ENCODE assay signal across 8 cellular contexts in the genomic region with DNA sequence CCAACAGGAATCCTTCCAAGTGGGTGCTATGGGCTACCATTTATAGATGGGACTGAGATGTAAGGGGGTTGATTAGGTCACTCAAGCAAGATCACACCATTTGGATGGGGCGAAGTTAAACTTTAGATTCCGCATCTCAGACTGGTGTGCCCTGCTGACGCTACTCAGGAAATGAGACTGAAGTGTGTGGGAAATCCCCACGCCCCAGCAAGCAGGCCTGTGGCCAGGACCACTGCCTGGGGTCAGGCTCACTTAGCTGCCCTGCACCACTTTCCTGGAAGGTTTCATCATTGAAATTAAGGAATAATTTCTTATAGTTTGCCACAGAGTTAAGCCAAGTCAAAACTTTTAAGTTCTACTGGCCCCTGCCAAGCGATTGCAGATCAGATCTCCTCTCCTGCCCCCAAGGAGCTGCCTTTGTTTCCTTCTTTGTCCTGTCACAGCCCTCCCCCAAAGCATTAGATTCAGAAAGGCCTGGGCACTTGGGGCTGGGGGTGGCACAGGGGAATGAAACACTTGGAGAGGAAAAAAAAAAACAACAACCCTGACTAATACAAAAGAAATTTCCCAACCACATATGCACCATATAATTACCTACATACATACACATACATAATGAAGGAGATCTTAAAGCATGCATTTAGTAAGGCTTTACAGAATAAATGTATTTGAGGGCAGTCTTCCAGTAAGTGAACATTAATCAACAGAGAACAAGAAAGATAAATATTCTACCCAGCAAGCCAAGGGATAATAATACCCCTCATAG.
DNase-seq lines count a peak whose midpoint lies in the region; ATAC-seq and TF ChIP-seq lines count a peak whose summit lies in the region.

No MANE protein-coding gene starts in this region.

- TF ChIP-seq POLR2A in lower leg skin (IDR thresholded peaks at IDR 0.05), result no peak

- H3K27ac ChIP-seq in upper lobe of right lung, result no peak overlapping the region

- no peaks in the 10 kb centered on the region for H3K27me3 Mint-ChIP-seq in natural killer cell treated with Interleukin-12 subunit alpha and Interleukin-12 subunit beta and Interleukin-15 and Interleukin-18, amount 100 ng/mL, for 72 hours

- H3K4me3 Mint-ChIP-seq in natural killer cell treated with Interleukin-12 subunit alpha and Interleukin-12 subunit beta and Interleukin-15 and Interleukin-18, amount 100 ng/mL, for 72 hours, result peak overlapping the region; percentile 59

- no peaks in the 10 kb centered on the region for H3K9me3 Mint-ChIP-seq in natural killer cell treated with Interleukin-12 subunit alpha and Interleukin-12 subunit beta and Interleukin-15 and Interleukin-18, amount 100 ng/mL, for 72 hours

- H3K4me1 ChIP-seq in upper lobe of right lung, result peaks cover 22% of the 10 kb centered on the region

- H3K27ac Mint-ChIP-seq in natural killer cell treated with Interleukin-12 subunit alpha and Interleukin-12 subunit beta and Interleukin-15 and Interleukin-18, amount 100 ng/mL, for 72 hours, result peak overlapping the region; percentile 92 to 99

- no peak overlapping the region for H3K4me3 ChIP-seq in upper lobe of right lung
- H3K4me3 ChIP-seq in lower leg skin (ENCODE audit: low read depth, poor library complexity, severe bottlenecking), result no peak overlapping the region

- H3K27me3 ChIP-seq in upper lobe of right lung, result no peaks in the 10 kb centered on the region

- H3K4me1 Mint-ChIP-seq in natural killer cell treated with Interleukin-12 subunit alpha and Interleukin-12 subunit beta and Interleukin-15 and Interleukin-18, amount 100 ng/mL, for 72 hours (ENCODE audit: low read depth in 2 of 2), result peaks cover 60 to 81% of the 10 kb centered on the region in 2 donors

- no peaks in the 10 kb centered on the region for H3K9me3 ChIP-seq in upper lobe of right lung

- H3K36me3 ChIP-seq in upper lobe of right lung, result no peaks in the 10 kb centered on the region

- peak; percentile 87 for ATAC-seq in GM18502 (IDR thresholded peaks at IDR 0.05; ENCODE audit: poor library complexity, unreplicated experiment)
- ATAC-seq in HG02759 (IDR thresholded peaks at IDR 0.05; ENCODE audit: unreplicated experiment), result peak; percentile 88
- ATAC-seq in SK-N-SH treated with all-trans-retinoic acid at 6 μM for 48 hours, result peak; percentile 38
- ATAC-seq in natural killer cell treated with Interleukin-12 subunit alpha and Interleukin-12 subunit beta and Interleukin-15 and Interleukin-18, amount 100 ng/mL, for 72 hours, result peak; percentile 96 to 97
- peak; percentile 46 for ATAC-seq in upper lobe of right lung

- TF ChIP-seq CTCF in upper lobe of right lung (IDR thresholded peaks at IDR 0.05), result no peak
- TF ChIP-seq CTCF in lower leg skin (IDR thresholded peaks at IDR 0.05), result no peak

- intact Hi-C loops in upper lobe of right lung (cut with DNase I) (no loop called here), lower leg skin (cut with DNase I; ENCODE audit: low total_unique reads) (no loop called here)

- 40 to 47% methylated on average over 5 of the region's 5 CpGs for WGBS in lower leg skin, 2 donors

- peak; percentile 3 for DNase-seq in activated naive CD8-positive, alpha-beta T cell treated with anti-CD3 and anti-CD28 coated beads, Interleukin-2, amount 50 U/mL, for 16 hours (ENCODE audit: low read depth, low spot score)
- peak; percentile 96 for DNase-seq in natural killer cell treated with Interleukin-12 subunit alpha and Interleukin-12 subunit beta and Interleukin-15 and Interleukin-18, amount 100 ng/mL, for 72 hours (ENCODE audit: low spot score)
- DNase-seq in upper lobe of right lung (no peak), lower leg skin (ENCODE audit: low spot score in 2 of 2) (no peak), NCI-H1930 (lab: John Stamatoyannopoulos, UW) (no peak)

- H3K36me3 Mint-ChIP-seq in natural killer cell treated with Interleukin-12 subunit alpha and Interleukin-12 subunit beta and Interleukin-15 and Interleukin-18, amount 100 ng/mL, for 72 hours, result no peaks in the 10 kb centered on the region

TF ChIP-seq in SK-N-SH treated with all-trans-retinoic acid at 6 μM for 48 hours, 23 proteins besides CTCF, POLR2A, EP300 and RAD21:
- no peak for TF ChIP-seq TCF4 (CRISPR knock-in tag; IDR thresholded peaks at IDR 0.05; ENCODE audit: borderline replicate concordance)
- no peak for TF ChIP-seq CSRNP3 (CRISPR knock-in tag; IDR thresholded peaks at IDR 0.05)
- no peak for TF ChIP-seq OSR1 (CRISPR knock-in tag; IDR thresholded peaks at IDR 0.05)
- no peak for TF ChIP-seq CSDC2 (CRISPR knock-in tag; IDR thresholded peaks at IDR 0.05)
- TF ChIP-seq GLIS3 (CRISPR knock-in tag; IDR thresholded peaks at IDR 0.05), result no peak
- TF ChIP-seq ZNF565 (CRISPR knock-in tag; conservative IDR thresholded peaks at IDR 0.05; ENCODE audit: low read depth), result no peak
- TF ChIP-seq, protein P1, sequence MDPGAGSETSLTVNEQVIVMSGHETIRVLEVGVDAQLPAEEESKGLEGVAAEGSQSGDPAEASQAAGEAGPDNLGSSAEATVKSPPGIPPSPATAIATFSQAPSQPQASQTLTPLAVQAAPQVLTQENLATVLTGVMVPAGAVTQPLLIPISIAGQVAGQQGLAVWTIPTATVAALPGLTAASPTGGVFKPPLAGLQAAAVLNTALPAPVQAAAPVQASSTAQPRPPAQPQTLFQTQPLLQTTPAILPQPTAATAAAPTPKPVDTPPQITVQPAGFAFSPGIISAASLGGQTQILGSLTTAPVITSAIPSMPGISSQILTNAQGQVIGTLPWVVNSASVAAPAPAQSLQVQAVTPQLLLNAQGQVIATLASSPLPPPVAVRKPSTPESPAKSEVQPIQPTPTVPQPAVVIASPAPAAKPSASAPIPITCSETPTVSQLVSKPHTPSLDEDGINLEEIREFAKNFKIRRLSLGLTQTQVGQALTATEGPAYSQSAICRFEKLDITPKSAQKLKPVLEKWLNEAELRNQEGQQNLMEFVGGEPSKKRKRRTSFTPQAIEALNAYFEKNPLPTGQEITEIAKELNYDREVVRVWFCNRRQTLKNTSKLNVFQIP (CRISPR knock-in tag; IDR thresholded peaks at IDR 0.05; ENCODE audit: borderline replicate concordance, low read depth), result no peak
- TF ChIP-seq ZNF70 (CRISPR knock-in tag; IDR thresholded peaks at IDR 0.05), result no peak
- no peak for TF ChIP-seq ZFP30 (CRISPR knock-in tag; IDR thresholded peaks at IDR 0.05)
- TF ChIP-seq ESRRG (CRISPR knock-in tag; IDR thresholded peaks at IDR 0.05), result no peak

Comparison
In these comparisons a context has a peak if more than half of its experiments do, and no peak if none do; other contexts are left out.
1. ATAC-seq: peak in every context shown above with its lines; median percentile 96 in natural killer cell treated with Interleukin-12 subunit alpha and Interleukin-12 subunit beta and Interleukin-15 and Interleukin-18, amount 100 ng/mL, for 72 hours; 88 in HG02759; 87 in GM18502; 46 in upper lobe of right lung; 38 in SK-N-SH treated with all-trans-retinoic acid at 6 μM for 48 hours.
2. DNase-seq: peak in activated naive CD8-positive, alpha-beta T cell treated with anti-CD3 and anti-CD28 coated beads, Interleukin-2, amount 50 U/mL, for 16 hours (single experiment) and natural killer cell treated with Interleukin-12 subunit alpha and Interleukin-12 subunit beta and Interleukin-15 and Interleukin-18, amount 100 ng/mL, for 72 hours (single experiment); none in upper lobe of right lung (single experiment), lower leg skin (0 of 2) and NCI-H1930 (0 of 2).